Comparison of ENCODE assay signal across 2 cellular contexts in the genomic region with DNA sequence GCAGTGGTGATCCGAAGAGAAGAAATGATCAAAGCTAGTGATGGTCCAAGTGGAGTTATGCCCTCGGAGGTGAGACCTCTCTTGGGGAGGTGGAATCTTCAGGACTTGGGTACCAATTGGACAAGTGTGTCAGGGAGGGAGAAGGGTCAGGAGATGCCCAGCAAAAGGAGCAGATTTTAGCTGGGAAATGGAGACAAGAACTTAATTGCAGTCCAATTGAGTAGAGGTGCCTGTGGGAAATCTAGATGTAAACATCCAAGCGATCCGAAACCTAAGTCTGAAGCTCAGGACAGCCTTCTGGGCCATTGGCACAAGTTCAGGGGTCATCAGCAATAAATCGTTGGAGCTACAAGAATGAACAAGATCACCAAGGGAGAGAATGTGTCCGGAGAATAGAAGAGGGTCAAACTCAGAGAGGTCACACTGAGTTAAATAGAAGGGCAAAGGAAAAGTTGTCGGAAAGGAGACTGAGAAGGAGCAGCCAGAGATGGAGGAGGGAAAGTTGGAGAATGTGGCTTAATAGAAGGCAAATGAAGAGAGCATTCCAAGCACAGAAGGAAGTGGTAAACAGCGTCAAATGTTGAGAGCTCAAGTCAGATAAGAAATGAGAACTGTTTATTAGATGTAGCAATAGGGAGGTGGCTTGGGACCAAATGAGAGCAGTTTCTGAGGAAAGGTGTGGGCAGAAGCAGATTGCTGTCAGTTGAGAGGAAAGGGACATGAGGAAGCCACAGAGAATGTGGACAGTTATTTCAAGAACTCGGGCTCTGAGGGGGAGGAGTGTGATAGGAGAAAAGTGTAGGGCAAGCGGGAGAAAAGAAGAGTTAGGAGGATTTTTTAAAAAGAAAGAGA.
TF ChIP-seq lines count a peak whose summit lies in the region.

No MANE protein-coding gene starts in this region.

TF ChIP-seq in SK-N-SH, 30 proteins besides CTCF, POLR2A, EP300 and RAD21 (continued from another document):
- TF ChIP-seq ZBTB33 (IDR thresholded peaks at IDR 0.05; ENCODE audit: borderline replicate concordance, low read depth): no peak
- no peak for TF ChIP-seq NRF1 (IDR thresholded peaks at IDR 0.05; ENCODE audit: low read depth, low read length)
- no peak for TF ChIP-seq GABPA (IDR thresholded peaks at IDR 0.05; ENCODE audit: low read depth)
- TF ChIP-seq USF2 (IDR thresholded peaks at IDR 0.05; ENCODE audit: borderline replicate concordance, low read depth, low read length): no peak
- no peak for TF ChIP-seq FOXM1 (IDR thresholded peaks at IDR 0.05; ENCODE audit: low read depth)
- no peak for TF ChIP-seq GATA2 (CRISPR knock-in tag; IDR thresholded peaks at IDR 0.05)
- TF ChIP-seq MAX (IDR thresholded peaks at IDR 0.05; ENCODE audit: low read depth): no peak
- TF ChIP-seq CHD2 (IDR thresholded peaks at IDR 0.05; ENCODE audit: low read length, partially characterized antibody): no peak
- TF ChIP-seq IRF3 (IDR thresholded peaks at IDR 0.05; ENCODE audit: low read depth, low read length): no peak
- TF ChIP-seq YY1 (IDR thresholded peaks at IDR 0.05; ENCODE audit: low read depth): no peak

TF ChIP-seq in SK-N-SH treated with all-trans-retinoic acid at 6 μM for 48 hours, 23 proteins besides CTCF, POLR2A, EP300 and RAD21 (continued from another document):
- TF ChIP-seq CSRNP3 (CRISPR knock-in tag; IDR thresholded peaks at IDR 0.05): no peak
- no peak for TF ChIP-seq ZNF565 (CRISPR knock-in tag; conservative IDR thresholded peaks at IDR 0.05; ENCODE audit: low read depth)
- no peak for TF ChIP-seq ZNF8 (CRISPR knock-in tag; IDR thresholded peaks at IDR 0.05)
- TF ChIP-seq ISL1 (CRISPR knock-in tag; IDR thresholded peaks at IDR 0.05): no peak
- TF ChIP-seq, protein P1, sequence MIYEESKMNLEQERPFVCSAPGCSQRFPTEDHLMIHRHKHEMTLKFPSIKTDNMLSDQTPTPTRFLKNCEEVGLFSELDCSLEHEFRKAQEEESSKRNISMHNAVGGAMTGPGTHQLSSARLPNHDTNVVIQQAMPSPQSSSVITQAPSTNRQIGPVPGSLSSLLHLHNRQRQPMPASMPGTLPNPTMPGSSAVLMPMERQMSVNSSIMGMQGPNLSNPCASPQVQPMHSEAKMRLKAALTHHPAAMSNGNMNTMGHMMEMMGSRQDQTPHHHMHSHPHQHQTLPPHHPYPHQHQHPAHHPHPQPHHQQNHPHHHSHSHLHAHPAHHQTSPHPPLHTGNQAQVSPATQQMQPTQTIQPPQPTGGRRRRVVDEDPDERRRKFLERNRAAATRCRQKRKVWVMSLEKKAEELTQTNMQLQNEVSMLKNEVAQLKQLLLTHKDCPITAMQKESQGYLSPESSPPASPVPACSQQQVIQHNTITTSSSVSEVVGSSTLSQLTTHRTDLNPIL (CRISPR knock-in tag; IDR thresholded peaks at IDR 0.05; ENCODE audit: low read depth): no peak
- TF ChIP-seq ARNTL (CRISPR knock-in tag; IDR thresholded peaks at IDR 0.05; ENCODE audit: borderline replicate concordance, low read depth): no peak
- no peak for TF ChIP-seq ZFP30 (CRISPR knock-in tag; IDR thresholded peaks at IDR 0.05)
- TF ChIP-seq OSR1 (CRISPR knock-in tag; IDR thresholded peaks at IDR 0.05): no peak
- TF ChIP-seq SNAI2 (CRISPR knock-in tag; IDR thresholded peaks at IDR 0.05): no peak
- TF ChIP-seq POU6F1 (CRISPR knock-in tag; IDR thresholded peaks at IDR 0.05; ENCODE audit: borderline replicate concordance, low read depth): no peak
- TF ChIP-seq TSHZ2 (CRISPR knock-in tag; IDR thresholded peaks at IDR 0.05): no peak
